ENCODE assay signal across 6 cellular contexts in the genomic region with DNA sequence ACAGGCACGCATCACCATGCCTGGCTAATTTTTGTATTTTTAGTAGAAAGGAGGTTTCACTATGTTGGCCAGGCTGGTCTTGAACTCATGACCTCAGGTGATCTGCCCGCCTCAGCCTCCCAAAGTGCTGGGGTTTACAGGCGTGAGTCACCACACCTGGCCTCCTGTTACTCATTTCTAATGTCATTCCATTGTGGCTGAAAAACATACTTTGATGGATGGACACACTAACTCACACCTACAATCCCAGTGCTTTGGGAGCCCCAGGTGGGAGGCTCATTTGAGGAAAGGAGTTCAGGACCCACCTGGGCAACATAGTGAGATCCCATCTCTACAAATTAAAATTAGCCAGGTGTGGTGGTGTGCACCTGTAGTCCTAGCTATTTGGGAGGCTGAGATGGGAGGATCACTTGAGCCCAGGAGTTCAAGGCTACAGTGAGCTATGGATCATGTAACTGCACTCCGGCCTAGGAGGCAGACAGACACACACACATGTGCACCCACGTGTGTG. TPM values are rescaled to one million over a fixed set of nuclear protein-coding genes. Genes with fewer than 3 reads are reported as not detected.
DNase-seq lines count a peak whose midpoint lies in the region; ATAC-seq, FAIRE-seq and TF ChIP-seq lines count a peak whose summit lies in the region.
"Not testable (repeated sequence)": the region's sequence is repeated elsewhere in the genome, so short reads cannot be mapped to it uniquely, and the experiment has no call there.
"Had no signal": no experiment of that assay in that cellular context is flagged by ENCODE, and none has a peak within 500 bp of the region (broad histone marks: within the 10 kb centered on the region; RNA-seq: fewer than 3 reads in every experiment).

No MANE protein-coding gene starts in this region.

- H3K9me2 ChIP-seq in OCI-LY7 (ENCODE audit: insufficient read depth, low read length) = not testable (repeated sequence)

- H3K36me3 Mint-ChIP-seq in IgD-negative memory B cell; activated naive CD4-positive, alpha-beta T cell treated with anti-CD3 and anti-CD28 coated beads, Interleukin-2, amount 10 ng/mL, durations not matched to agents 7 days and 5 days: not testable (repeated sequence)

- H3K27ac ChIP-seq in BLaER1 (peak overlapping the region; percentile 62), OCI-LY7 (ENCODE audit: low read depth, low read length, poor library complexity, severe bottlenecking) (peak overlapping the region; percentile 93)
- H3K27ac ChIP-seq in HepG2 (ENCODE audit: extremely low read length, insufficient read depth, low read length) = not testable (repeated sequence)

- H3K27me3 Mint-ChIP-seq in IgD-negative memory B cell; activated naive CD4-positive, alpha-beta T cell treated with anti-CD3 and anti-CD28 coated beads, Interleukin-2, amount 10 ng/mL, durations not matched to agents 7 days and 5 days: not testable (repeated sequence)

- not testable (repeated sequence) for H4K20me1 ChIP-seq in BLaER1; OCI-LY7 (ENCODE audit: insufficient read depth, low read length); HepG2 (ENCODE audit: insufficient read depth, low read length)

- not testable (repeated sequence) for H3K9me3 Mint-ChIP-seq in IgD-negative memory B cell; activated naive CD4-positive, alpha-beta T cell treated with anti-CD3 and anti-CD28 coated beads, Interleukin-2, amount 10 ng/mL, durations not matched to agents 7 days and 5 days

- peaks cover 93% of the 10 kb centered on the region for H3K4me1 ChIP-seq in BLaER1
- H3K4me1 ChIP-seq in OCI-LY7 (ENCODE audit: insufficient read depth, low read length, poor library complexity, severe bottlenecking) = peaks cover 64% of the 10 kb centered on the region
- H3K4me1 ChIP-seq in HepG2 (ENCODE audit: insufficient read depth, low read length) = peaks cover 34% of the 10 kb centered on the region

- peak overlapping the region in 3 of 4 donors; percentile 30 to 71 (median 65) for H3K4me3 Mint-ChIP-seq in IgD-negative memory B cell
- not testable (repeated sequence) for H3K4me3 Mint-ChIP-seq in activated naive CD4-positive, alpha-beta T cell treated with anti-CD3 and anti-CD28 coated beads, Interleukin-2, amount 10 ng/mL, durations not matched to agents 7 days and 5 days

- DNase-seq in OCI-LY7 (ENCODE audit: low spot score); activated naive CD4-positive, alpha-beta T cell treated with anti-CD3 and anti-CD28 coated beads, Interleukin-2, amount 10 ng/mL, durations not matched to agents 7 days and 5 days; HepG2 (ENCODE audit: low spot score): not testable (repeated sequence)

- TF ChIP-seq CTCF in OCI-LY7 (conservative IDR thresholded peaks at IDR 0.05; ENCODE audit: low read length); HepG2 (CRISPR knock-in tag; IDR thresholded peaks at IDR 0.05): not testable (repeated sequence)

- CTCF ChIA-PET in OCI-LY7 (lab: Charles Lee; ENCODE audit: unreplicated experiment); HepG2 (lab: Yijun Ruan, JAX; ENCODE audit: low intra/inter-chr PET ratio, low total read pairs): not testable (repeated sequence)
- CTCF ChIA-PET in activated naive CD4-positive, alpha-beta T cell treated with anti-CD3 and anti-CD28 coated beads, Interleukin-2, amount 10 ng/mL, durations not matched to agents 7 days and 5 days (lab: Charles Lee) = interaction anchor here (1.0 to 2.0 kb wide), 6 partner anchors 53 to 113 kb away, joined by 3 to 11 read pairs (median 4); a partner anchor contains a TSS

- H3K27ac Mint-ChIP-seq in IgD-negative memory B cell = peak overlapping the region in 1 of 3 donors; percentile 93
- H3K27ac Mint-ChIP-seq in activated naive CD4-positive, alpha-beta T cell treated with anti-CD3 and anti-CD28 coated beads, Interleukin-2, amount 10 ng/mL, durations not matched to agents 7 days and 5 days = peak overlapping the region; percentile 19

- not testable (repeated sequence) for H3K36me3 ChIP-seq in BLaER1; OCI-LY7 (ENCODE audit: insufficient read depth, low read length); HepG2 (replicated peaks in 1 of 2; ENCODE audit: control insufficient read depth in 1 of 2, insufficient read depth in 2 of 2, low read length in 2 of 2)

- not testable (repeated sequence) for FAIRE-seq in HepG2 (lab: Jason Lieb, UNC)

- not testable (repeated sequence) for H3K27me3 ChIP-seq in BLaER1; HepG2 (ENCODE audit: control insufficient read depth in 1 of 2, insufficient read depth in 2 of 2, low read length in 2 of 2)

- WGBS in HepG2 (ENCODE audit: low lambda C conversion rate) = 88% methylated on average over 5 of the region's 5 CpGs

- H3K4me3 ChIP-seq in BLaER1; HepG2 (replicated peaks in 1 of 3; ENCODE audit: insufficient read depth in 1 of 3, low read depth in 2 of 3, low read length in 3 of 3): not testable (repeated sequence)
- peak overlapping the region; percentile 45 for H3K4me3 ChIP-seq in OCI-LY7 (ENCODE audit: low read depth, low read length, poor library complexity, severe bottlenecking)

- not testable (repeated sequence) for TF ChIP-seq EP300 in HepG2 (IDR thresholded peaks at IDR 0.05; ENCODE audit: low read depth in 2 of 2, low read length in 2 of 2); HepG2 (CRISPR knock-in tag; IDR thresholded peaks at IDR 0.05; ENCODE audit: borderline replicate concordance)

- peaks cover 50% of the 10 kb centered on the region; the same call in 1 of the 2 replicates for H3K79me2 ChIP-seq in OCI-LY7 (ENCODE audit: insufficient read depth, low read depth, low read length)
- peaks cover 17% of the 10 kb centered on the region for H3K79me2 ChIP-seq in HepG2 (ENCODE audit: insufficient read depth, low read length)

- H3K4me2 ChIP-seq in BLaER1 = peak overlapping the region; percentile 90
- peak overlapping the region; percentile 76 for H3K4me2 ChIP-seq in OCI-LY7 (ENCODE audit: low read length)
- not testable (repeated sequence) for H3K4me2 ChIP-seq in HepG2 (ENCODE audit: low read depth, low read length)

- H3K4me1 Mint-ChIP-seq in IgD-negative memory B cell = peaks cover 43 to 45% (median 43%) of the 10 kb centered on the region in 3 donors
- H3K4me1 Mint-ChIP-seq in activated naive CD4-positive, alpha-beta T cell treated with anti-CD3 and anti-CD28 coated beads, Interleukin-2, amount 10 ng/mL, durations not matched to agents 7 days and 5 days = peaks cover 36% of the 10 kb centered on the region

- BruUV-seq in OCI-LY7 (replicated peaks; lab: Mats Ljungman, UMichigan); HepG2 (replicated peaks; lab: Mats Ljungman, UMichigan): not testable (repeated sequence)

- intact Hi-C loops in OCI-LY7 (cut with micrococcal nuclease; ENCODE audit: unreplicated experiment); HepG2 (cut with micrococcal nuclease; ENCODE audit: unreplicated experiment): not testable (repeated sequence)

- not testable (repeated sequence) for ATAC-seq in HepG2

- H3K9ac ChIP-seq in BLaER1; HepG2 (ENCODE audit: insufficient read depth, low read depth, low read length): not testable (repeated sequence)

- POLR2A ChIA-PET in OCI-LY7 (lab: Charles Lee) = interaction anchor here (0.7 to 1.0 kb wide), 2 partner anchors 27 to 92 kb away, joined by 3 to 11 read pairs; no protein-coding TSS in a partner anchor
- POLR2A ChIA-PET in HepG2 (lab: Yijun Ruan, JAX) = not testable (repeated sequence)

- H2AFZ ChIP-seq in OCI-LY7 (ENCODE audit: low read length); HepG2 (ENCODE audit: low read length): not testable (repeated sequence)

- not testable (repeated sequence) for H3K9me3 ChIP-seq in BLaER1; OCI-LY7 (ENCODE audit: low read length); HepG2 (ENCODE audit: low read length)

- in situ Hi-C loops in HepG2 (cut with HindIII; ENCODE audit: extremely low pct_ligation_motif_present, low pct_unique_long_range_greater_than_20kb) = not testable (repeated sequence)

- not testable (repeated sequence) for TF ChIP-seq POLR2A in HepG2 (IDR thresholded peaks at IDR 0.05; ENCODE audit: insufficient read depth in 1 of 2, low read depth in 2 of 2, low read length in 2 of 2)

- not testable (repeated sequence) for TF ChIP-seq RAD21 in HepG2 (CRISPR knock-in tag; IDR thresholded peaks at IDR 0.05)

RNA-seq across cellular contexts. Expression of a gene that starts 9.5 kb away (rescaled TPM):
- polyA plus RNA-seq in IgD-negative memory B cell = 110 TPM
- 173 and 182 TPM in 2 replicates for total RNA-seq in OCI-LY7 (2014; rRNA removed; shearing (Covaris generic))
- total RNA-seq in OCI-LY7 (2022) = 154 TPM in 2 replicates
- total RNA-seq in HepG2 (2016; rRNA removed; fragmentation: Illumina TruSeq; extraction: Trizol) = 0.66 and 1.2 TPM in 2 replicates
- 0.91 and 1.4 TPM in 2 replicates for total RNA-seq in HepG2 (2016; cell fraction: cytosol; rRNA removed; fragmentation: Illumina TruSeq; extraction: Trizol; ENCODE audit: low read depth)
- total RNA-seq in HepG2 (2016; cell fraction: insoluble cytoplasmic fraction; rRNA removed; fragmentation: Illumina TruSeq; extraction: Trizol) = 0.65 and 0.95 TPM in 2 replicates
- total RNA-seq in HepG2 (2016; cell fraction: membrane; rRNA removed; fragmentation: Illumina TruSeq; extraction: Trizol) = 0.83 TPM in 2 replicates
- 0.97 and 1.4 TPM in 2 replicates for total RNA-seq in HepG2 (2016; cell fraction: nucleus; rRNA removed; fragmentation: Illumina TruSeq; extraction: Trizol)
- polyA plus RNA-seq in HepG2 (2011; rRNA removed) = 4.5 and 6.5 TPM in 2 replicates
- 1.9 and 3.2 TPM in 2 replicates for polyA plus RNA-seq in HepG2 (2011; cell fraction: cytosol; rRNA removed)
- 28.6 and 38.6 TPM in 2 replicates for polyA plus RNA-seq in HepG2 (2011; cell fraction: nucleus; rRNA removed)
- polyA plus RNA-seq in HepG2 (2012) = 3.1 and 4.5 TPM in 2 replicates
- polyA plus RNA-seq in HepG2 (2016; cell fraction: cytosol; fragmentation: Illumina TruSeq; extraction: Trizol; ENCODE audit: low read depth) = 0.95 and 1.3 TPM in 2 replicates
- polyA plus RNA-seq in HepG2 (2016; cell fraction: insoluble cytoplasmic fraction; fragmentation: Illumina TruSeq; extraction: Trizol; ENCODE audit: low read depth) = 0.72 and 1.0 TPM in 2 replicates
- 0.70 and 0.74 TPM in 2 replicates for polyA plus RNA-seq in HepG2 (2016; cell fraction: membrane; fragmentation: Illumina TruSeq; extraction: Trizol; ENCODE audit: low read depth)
- polyA plus RNA-seq in HepG2 (2016; cell fraction: nucleus; fragmentation: Illumina TruSeq; extraction: Trizol; ENCODE audit: insufficient read depth, low read depth) = 4.6 and 5.3 TPM in 2 replicates
- 3.4 and 95.8 TPM in 2 replicates for polyA minus RNA-seq in HepG2 (2011; rRNA and poly(A)+ RNA removed; ENCODE audit: low replicate concordance)
- polyA minus RNA-seq in HepG2 (2011; cell fraction: cytosol; rRNA and poly(A)+ RNA removed) = 1.5 and 1.6 TPM in 2 replicates
- polyA minus RNA-seq in HepG2 (2011; cell fraction: nucleus; rRNA and poly(A)+ RNA removed) = 1.9 and 2.3 TPM in 2 replicates

RNA-seq across cellular contexts. Expression of a gene that starts 14.9 kb away (rescaled TPM):
- not detected for polyA plus RNA-seq in IgD-negative memory B cell
- 0.06 TPM in 1 of 2 replicates, not detected in the other for total RNA-seq in OCI-LY7 (2014; rRNA removed; shearing (Covaris generic))
- 0.15 and 0.55 TPM in 2 replicates for total RNA-seq in OCI-LY7 (2022)
- not detected in 2 replicates for total RNA-seq in HepG2 (2016; rRNA removed; fragmentation: Illumina TruSeq; extraction: Trizol)
- not detected in 2 replicates for total RNA-seq in HepG2 (2016; cell fraction: cytosol; rRNA removed; fragmentation: Illumina TruSeq; extraction: Trizol; ENCODE audit: low read depth)
- total RNA-seq in HepG2 (2016; cell fraction: insoluble cytoplasmic fraction; rRNA removed; fragmentation: Illumina TruSeq; extraction: Trizol) = not detected in 2 replicates
- not detected in 2 replicates for total RNA-seq in HepG2 (2016; cell fraction: membrane; rRNA removed; fragmentation: Illumina TruSeq; extraction: Trizol)
- total RNA-seq in HepG2 (2016; cell fraction: nucleus; rRNA removed; fragmentation: Illumina TruSeq; extraction: Trizol) = 0.09 TPM in 1 of 2 replicates, not detected in the other
- polyA plus RNA-seq in HepG2 (2011; rRNA removed) = 0.05 and 0.13 TPM in 2 replicates
- polyA plus RNA-seq in HepG2 (2011; cell fraction: cytosol; rRNA removed) = 0.04 and 0.16 TPM in 2 replicates
- 0.64 and 1.3 TPM in 2 replicates for polyA plus RNA-seq in HepG2 (2011; cell fraction: nucleus; rRNA removed)
- 0.32 and 0.40 TPM in 2 replicates for polyA plus RNA-seq in HepG2 (2012)
- not detected in 2 replicates for polyA plus RNA-seq in HepG2 (2016; cell fraction: cytosol; fragmentation: Illumina TruSeq; extraction: Trizol; ENCODE audit: low read depth)
- not detected in 2 replicates for polyA plus RNA-seq in HepG2 (2016; cell fraction: insoluble cytoplasmic fraction; fragmentation: Illumina TruSeq; extraction: Trizol; ENCODE audit: low read depth)
- polyA plus RNA-seq in HepG2 (2016; cell fraction: membrane; fragmentation: Illumina TruSeq; extraction: Trizol; ENCODE audit: low read depth) = not detected in 2 replicates
- polyA plus RNA-seq in HepG2 (2016; cell fraction: nucleus; fragmentation: Illumina TruSeq; extraction: Trizol; ENCODE audit: insufficient read depth, low read depth) = not detected in 2 replicates
- polyA minus RNA-seq in HepG2 (2011; rRNA and poly(A)+ RNA removed; ENCODE audit: low replicate concordance) = 0.05 and 0.06 TPM in 2 replicates
- not detected in 2 replicates for polyA minus RNA-seq in HepG2 (2011; cell fraction: cytosol; rRNA and poly(A)+ RNA removed)
- polyA minus RNA-seq in HepG2 (2011; cell fraction: nucleus; rRNA and poly(A)+ RNA removed) = 0.39 TPM in 1 of 2 replicates, not detected in the other
- total RNA-seq: CD8-positive, alpha-beta memory T cell had no signal
- polyA plus RNA-seq: CD8-positive, alpha-beta memory T cell had no signal

RNA-seq across cellular contexts. Expression of a gene that starts 37.2 kb away (rescaled TPM):
- polyA plus RNA-seq in IgD-negative memory B cell (27.5 TPM), HepG2 (2011; rRNA removed) (59.5 and 60.6 TPM in 2 replicates)
- total RNA-seq in OCI-LY7 (2014; rRNA removed; shearing (Covaris generic)) = 22.5 and 32.7 TPM in 2 replicates
- total RNA-seq in OCI-LY7 (2022) (38.8 and 43.4 TPM in 2 replicates), HepG2 (2016; rRNA removed; fragmentation: Illumina TruSeq; extraction: Trizol) (19.0 and 48.9 TPM in 2 replicates)
- total RNA-seq in HepG2 (2016; cell fraction: cytosol; rRNA removed; fragmentation: Illumina TruSeq; extraction: Trizol; ENCODE audit: low read depth) = 9.3 and 10.3 TPM in 2 replicates
- total RNA-seq in HepG2 (2016; cell fraction: insoluble cytoplasmic fraction; rRNA removed; fragmentation: Illumina TruSeq; extraction: Trizol) = 17.2 and 48.2 TPM in 2 replicates
- total RNA-seq in HepG2 (2016; cell fraction: membrane; rRNA removed; fragmentation: Illumina TruSeq; extraction: Trizol) = 17.0 and 19.9 TPM in 2 replicates
- total RNA-seq in HepG2 (2016; cell fraction: nucleus; rRNA removed; fragmentation: Illumina TruSeq; extraction: Trizol) = 44.7 and 51.0 TPM in 2 replicates
- 48.6 and 64.5 TPM in 2 replicates for polyA plus RNA-seq in HepG2 (2011; cell fraction: cytosol; rRNA removed)
- polyA plus RNA-seq in HepG2 (2011; cell fraction: nucleus; rRNA removed) = 146 and 162 TPM in 2 replicates
- 30.5 and 38.6 TPM in 2 replicates for polyA plus RNA-seq in HepG2 (2012)
- 6.7 and 6.8 TPM in 2 replicates for polyA plus RNA-seq in HepG2 (2016; cell fraction: cytosol; fragmentation: Illumina TruSeq; extraction: Trizol; ENCODE audit: low read depth)
- 16.2 and 18.3 TPM in 2 replicates for polyA plus RNA-seq in HepG2 (2016; cell fraction: insoluble cytoplasmic fraction; fragmentation: Illumina TruSeq; extraction: Trizol; ENCODE audit: low read depth)
- polyA plus RNA-seq in HepG2 (2016; cell fraction: membrane; fragmentation: Illumina TruSeq; extraction: Trizol; ENCODE audit: low read depth) = 11.2 and 12.8 TPM in 2 replicates
- 78.7 and 83.1 TPM in 2 replicates for polyA plus RNA-seq in HepG2 (2016; cell fraction: nucleus; fragmentation: Illumina TruSeq; extraction: Trizol; ENCODE audit: insufficient read depth, low read depth)
- polyA minus RNA-seq in HepG2 (2011; rRNA and poly(A)+ RNA removed; ENCODE audit: low replicate concordance) = 71.9 and 74.1 TPM in 2 replicates
- polyA minus RNA-seq in HepG2 (2011; cell fraction: cytosol; rRNA and poly(A)+ RNA removed) = 24.7 and 26.8 TPM in 2 replicates
- 40.9 and 45.3 TPM in 2 replicates for polyA minus RNA-seq in HepG2 (2011; cell fraction: nucleus; rRNA and poly(A)+ RNA removed)

RNA-seq across cellular contexts. Expression of a gene that starts 45.8 kb away (rescaled TPM):
- polyA plus RNA-seq in IgD-negative memory B cell (not detected), HepG2 (2011; rRNA removed) (not detected in 2 replicates)
- total RNA-seq in OCI-LY7 (2014; rRNA removed; shearing (Covaris generic)) = 0.21 TPM in 1 of 2 replicates, not detected in the other
- total RNA-seq in OCI-LY7 (2022) (not detected in 2 replicates), HepG2 (2016; rRNA removed; fragmentation: Illumina TruSeq; extraction: Trizol) (not detected in 2 replicates)
- total RNA-seq in HepG2 (2016; cell fraction: cytosol; rRNA removed; fragmentation: Illumina TruSeq; extraction: Trizol; ENCODE audit: low read depth) = not detected in 2 replicates
- not detected in 2 replicates for total RNA-seq in HepG2 (2016; cell fraction: insoluble cytoplasmic fraction; rRNA removed; fragmentation: Illumina TruSeq; extraction: Trizol)
- total RNA-seq in HepG2 (2016; cell fraction: membrane; rRNA removed; fragmentation: Illumina TruSeq; extraction: Trizol) = not detected in 2 replicates
- not detected in 2 replicates for total RNA-seq in HepG2 (2016; cell fraction: nucleus; rRNA removed; fragmentation: Illumina TruSeq; extraction: Trizol)
- 0.09 TPM in 1 of 2 replicates, not detected in the other for polyA plus RNA-seq in HepG2 (2011; cell fraction: cytosol; rRNA removed)
- 0.18 and 0.26 TPM in 2 replicates for polyA plus RNA-seq in HepG2 (2011; cell fraction: nucleus; rRNA removed)
- polyA plus RNA-seq in HepG2 (2012) = not detected in 2 replicates
- not detected in 2 replicates for polyA plus RNA-seq in HepG2 (2016; cell fraction: cytosol; fragmentation: Illumina TruSeq; extraction: Trizol; ENCODE audit: low read depth)
- polyA plus RNA-seq in HepG2 (2016; cell fraction: insoluble cytoplasmic fraction; fragmentation: Illumina TruSeq; extraction: Trizol; ENCODE audit: low read depth) = not detected in 2 replicates
- not detected in 2 replicates for polyA plus RNA-seq in HepG2 (2016; cell fraction: membrane; fragmentation: Illumina TruSeq; extraction: Trizol; ENCODE audit: low read depth)
- not detected in 2 replicates for polyA plus RNA-seq in HepG2 (2016; cell fraction: nucleus; fragmentation: Illumina TruSeq; extraction: Trizol; ENCODE audit: insufficient read depth, low read depth)
- polyA minus RNA-seq in HepG2 (2011; rRNA and poly(A)+ RNA removed; ENCODE audit: low replicate concordance) = 0.21 TPM in 1 of 2 replicates, not detected in the other
- not detected in 2 replicates for polyA minus RNA-seq in HepG2 (2011; cell fraction: cytosol; rRNA and poly(A)+ RNA removed)
- polyA minus RNA-seq in HepG2 (2011; cell fraction: nucleus; rRNA and poly(A)+ RNA removed) = not detected in 2 replicates
- total RNA-seq: CD8-positive, alpha-beta memory T cell had no signal
- polyA plus RNA-seq: CD8-positive, alpha-beta memory T cell had no signal

RNA-seq across cellular contexts. Expression of a gene that starts 46.7 kb away (rescaled TPM):
- polyA plus RNA-seq in IgD-negative memory B cell (3.0 TPM), HepG2 (2011; rRNA removed) (5.4 and 6.0 TPM in 2 replicates)
- total RNA-seq in OCI-LY7 (2014; rRNA removed; shearing (Covaris generic)) = 5.3 and 5.7 TPM in 2 replicates
- total RNA-seq in OCI-LY7 (2022) (12.3 and 16.7 TPM in 2 replicates), HepG2 (2016; rRNA removed; fragmentation: Illumina TruSeq; extraction: Trizol) (6.2 and 6.4 TPM in 2 replicates)
- total RNA-seq in HepG2 (2016; cell fraction: cytosol; rRNA removed; fragmentation: Illumina TruSeq; extraction: Trizol; ENCODE audit: low read depth) = 1.7 and 1.8 TPM in 2 replicates
- 4.5 and 6.7 TPM in 2 replicates for total RNA-seq in HepG2 (2016; cell fraction: insoluble cytoplasmic fraction; rRNA removed; fragmentation: Illumina TruSeq; extraction: Trizol)
- 3.0 and 3.1 TPM in 2 replicates for total RNA-seq in HepG2 (2016; cell fraction: membrane; rRNA removed; fragmentation: Illumina TruSeq; extraction: Trizol)
- total RNA-seq in HepG2 (2016; cell fraction: nucleus; rRNA removed; fragmentation: Illumina TruSeq; extraction: Trizol) = 4.9 and 5.4 TPM in 2 replicates
- polyA plus RNA-seq in HepG2 (2011; cell fraction: cytosol; rRNA removed) = 3.8 and 4.1 TPM in 2 replicates
- polyA plus RNA-seq in HepG2 (2011; cell fraction: nucleus; rRNA removed) = 43.5 and 57.7 TPM in 2 replicates
- polyA plus RNA-seq in HepG2 (2012) = 4.9 and 5.0 TPM in 2 replicates
- polyA plus RNA-seq in HepG2 (2016; cell fraction: cytosol; fragmentation: Illumina TruSeq; extraction: Trizol; ENCODE audit: low read depth) = 1.1 and 1.2 TPM in 2 replicates
- polyA plus RNA-seq in HepG2 (2016; cell fraction: insoluble cytoplasmic fraction; fragmentation: Illumina TruSeq; extraction: Trizol; ENCODE audit: low read depth) = 6.4 and 8.8 TPM in 2 replicates
- polyA plus RNA-seq in HepG2 (2016; cell fraction: membrane; fragmentation: Illumina TruSeq; extraction: Trizol; ENCODE audit: low read depth) = 3.0 and 3.6 TPM in 2 replicates
- polyA plus RNA-seq in HepG2 (2016; cell fraction: nucleus; fragmentation: Illumina TruSeq; extraction: Trizol; ENCODE audit: insufficient read depth, low read depth) = 22.7 and 23.1 TPM in 2 replicates
- polyA minus RNA-seq in HepG2 (2011; rRNA and poly(A)+ RNA removed; ENCODE audit: low replicate concordance) = 2.2 and 5.1 TPM in 2 replicates
- polyA minus RNA-seq in HepG2 (2011; cell fraction: cytosol; rRNA and poly(A)+ RNA removed) = 3.0 and 3.2 TPM in 2 replicates
- polyA minus RNA-seq in HepG2 (2011; cell fraction: nucleus; rRNA and poly(A)+ RNA removed) = 5.6 and 7.1 TPM in 2 replicates

Comparison
In these comparisons a context has a peak if more than half of its experiments do, and no peak if none do; other contexts are left out.
1. RNA of a gene that starts 9.5 kb away (total RNA-seq): 154 to 182 TPM in OCI-LY7; 0.65 to 1.4 TPM in HepG2; every median in the first group is over 10 times any median in the second.